10 cellular contexts compared by ENCODE assay signal in genomic region chr3:187186801-187187421, GRCh38. TPM values are rescaled to one million over a fixed set of nuclear protein-coding genes. Genes with fewer than 3 reads are reported as not detected.
DNase-seq lines count a peak whose midpoint lies in the region; ATAC-seq lines count a peak whose summit lies in the region.
"Had no signal": no experiment of that assay in that cellular context is flagged by ENCODE, and none has a peak within 500 bp of the region (broad histone marks: within the 10 kb centered on the region; RNA-seq: fewer than 3 reads in every experiment).

No MANE protein-coding gene starts in this region.

- no peaks in the 10 kb centered on the region for H3K27me3 ChIP-seq in skeletal muscle satellite cell (ENCODE audit: control insufficient read depth, insufficient read depth, low read length)

- peak overlapping the region; percentile 18 for H3K4me2 ChIP-seq in skeletal muscle satellite cell (ENCODE audit: low read length)

- H3K9me3 ChIP-seq in skeletal muscle satellite cell (replicated peaks; ENCODE audit: low read length): no peaks in the 10 kb centered on the region

- DNase-seq in T1000 (lab: John Stamatoyannopoulos, UW) (peak; percentile 61), cardiac septum (ENCODE audit: low spot score) (peak; percentile 79), NCI-H345 treated with DMSO at 0.1 percent for 48 hours (lab: John Stamatoyannopoulos, UW; ENCODE audit: unreplicated experiment) (no peak)
- no peak for DNase-seq in stimulated activated CD4-positive, alpha-beta T cell treated with anti-CD3 and anti-CD28 coated beads, Interleukin-4, amount 100 ng/mL, for 4 hours
- DNase-seq: NCI-H1694 treated with DMSO at 0.1 percent for 48 hours; stimulated activated naive B cell treated with anti-CD40 and anti-IgM and Interleukin-4, amounts not matched to agents 10 μg/mL and 1 μg/mL and 100 μg/mL, for 72 hours had no signal

- H3K36me3 ChIP-seq in skeletal muscle satellite cell (ENCODE audit: insufficient read depth, low read length): no peaks in the 10 kb centered on the region

- intact Hi-C loops in cardiac septum (cut with DNase I): loop anchor here (5.0 kb wide), 1 partner anchor 255 kb away; the partner anchor contains the start of gene ST6GAL1

- peaks cover 24% of the 10 kb centered on the region for H3K4me1 ChIP-seq in skeletal muscle satellite cell (ENCODE audit: control insufficient read depth, insufficient read depth, low read length)

- ATAC-seq in GM21529 (IDR thresholded peaks at IDR 0.05; ENCODE audit: unreplicated experiment): peak; percentile 47
- ATAC-seq in HG02571 (IDR thresholded peaks at IDR 0.05; ENCODE audit: unreplicated experiment): no peak
- ATAC-seq in HG02970 (IDR thresholded peaks at IDR 0.05; ENCODE audit: low FRiP score, unreplicated experiment): no peak

- no peak overlapping the region for H3K4me3 ChIP-seq in skeletal muscle satellite cell (ENCODE audit: low read length)

- H3K9ac ChIP-seq in skeletal muscle satellite cell (ENCODE audit: low read depth, low read length): no peak overlapping the region

RNA-seq across cellular contexts. Expression of gene RTP1, which starts 10.4 kb away (rescaled TPM):
- not detected for total RNA-seq in cardiac septum
- under 0.01 TPM in 1 of 2 replicates, not detected in the other for total RNA-seq in skeletal muscle satellite cell (2012; rRNA removed)

RNA-seq across cellular contexts. Expression of gene RPL39L, which starts 47.6 kb away (rescaled TPM):
- total RNA-seq in cardiac septum: 5.4 TPM
- total RNA-seq in skeletal muscle satellite cell (2012; rRNA removed): 17.5 and 28.6 TPM in 2 replicates

Comparison
In these comparisons a context has a peak if more than half of its experiments do, and no peak if none do; other contexts are left out.
1. DNase-seq: peak in T1000 (single experiment) and cardiac septum (single experiment); none in NCI-H345 treated with DMSO at 0.1 percent for 48 hours (single experiment) and stimulated activated CD4-positive, alpha-beta T cell treated with anti-CD3 and anti-CD28 coated beads, Interleukin-4, amount 100 ng/mL, for 4 hours (0 of 2).